1 cellular context compared by ENCODE assay signal in genomic region chr18:35730738-35731370, GRCh38.
TF ChIP-seq lines count a peak whose summit lies in the region.

No MANE protein-coding gene starts in this region.

TF ChIP-seq in K562, 482 proteins besides CTCF, POLR2A, EP300 and RAD21 (continued from another document and continues in another):
- TF ChIP-seq ARID3A (IDR thresholded peaks at IDR 0.05; ENCODE audit: borderline replicate concordance, low read depth, low read length) (no peak), SFPQ (IDR thresholded peaks at IDR 0.05; ENCODE audit: low read depth, low read length) (no peak), KDM4B (IDR thresholded peaks at IDR 0.05; ENCODE audit: borderline replicate concordance in 2 of 2, low read depth in 1 of 2) (no peak), MYC (IDR thresholded peaks at IDR 0.05; ENCODE audit: low read depth, low read length) (no peak), MYC (CRISPR knock-in tag; IDR thresholded peaks at IDR 0.05; ENCODE audit: borderline replicate concordance, low read depth) (no peak), CREB3 (tag; conservative IDR thresholded peaks at IDR 0.05; ENCODE audit: low read depth) (peak; percentile 94), ZBTB40 (IDR thresholded peaks at IDR 0.05) (no peak), ZBTB40 (CRISPR knock-in tag; IDR thresholded peaks at IDR 0.05) (no peak), KLF13 (tag; IDR thresholded peaks at IDR 0.05; ENCODE audit: borderline replicate concordance, low read depth) (0 out of 2 replicates have a peak, but pooled peaks have one; percentile 11), ZNF75A (CRISPR knock-in tag; IDR thresholded peaks at IDR 0.05) (no peak), MXI1 (IDR thresholded peaks at IDR 0.05; ENCODE audit: low read depth, low read length) (no peak), NCOR1 (IDR thresholded peaks at IDR 0.05) (peak; percentile 24; the same call in 1 of the 2 replicates), POLR2AphosphoS5 (IDR thresholded peaks at IDR 0.05; ENCODE audit: control insufficient read depth, insufficient read depth, low read depth, low read length) (no peak), RFX1 (IDR thresholded peaks at IDR 0.05) (no peak), ZNF24 (IDR thresholded peaks at IDR 0.05) (no peak), KAT7 (CRISPR knock-in tag; IDR thresholded peaks at IDR 0.05; ENCODE audit: borderline replicate concordance) (no peak), SIX5 (IDR thresholded peaks at IDR 0.05; ENCODE audit: borderline replicate concordance in 1 of 2, insufficient read depth in 1 of 2, low read depth in 1 of 2, low read length in 2 of 2) (no peak), ZNF395 (CRISPR knock-in tag; IDR thresholded peaks at IDR 0.05) (peak; percentile 59; the same call in 1 of the 2 replicates), DDX20 (tag; IDR thresholded peaks at IDR 0.05; ENCODE audit: low read depth) (0 out of 2 replicates have a peak, but pooled peaks have one; percentile 66), PYGO2 (tag; IDR thresholded peaks at IDR 0.05) (0 out of 2 replicates have a peak, but pooled peaks have one; percentile 19), CTBP1 (IDR thresholded peaks at IDR 0.05; ENCODE audit: borderline replicate concordance) (peak; percentile 35; the same call in 1 of the 2 replicates), NR4A1 (CRISPR knock-in tag; IDR thresholded peaks at IDR 0.05) (no peak), NR4A1 (tag; IDR thresholded peaks at IDR 0.05) (peak; percentile 96), ZNF165 (CRISPR knock-in tag; IDR thresholded peaks at IDR 0.05; ENCODE audit: borderline replicate concordance) (no peak), ZBTB17 (CRISPR knock-in tag; IDR thresholded peaks at IDR 0.05) (peak; percentile 73), CBFA2T2 (conservative IDR thresholded peaks at IDR 0.05) (peak; percentile 32), USF1 (CRISPR knock-in tag; IDR thresholded peaks at IDR 0.05) (no peak), MLX (CRISPR knock-in tag; conservative IDR thresholded peaks at IDR 0.05) (no peak), ZNF584 (CRISPR knock-in tag; IDR thresholded peaks at IDR 0.05; ENCODE audit: low read depth) (peak; percentile 79; the same call in 1 of the 2 replicates), CBX5 (IDR thresholded peaks at IDR 0.05; ENCODE audit: borderline replicate concordance, low read depth) (no peak), ZNF830 (CRISPR knock-in tag; IDR thresholded peaks at IDR 0.05) (no peak), GATA2 (CRISPR knock-in tag; IDR thresholded peaks at IDR 0.05) (no peak), CBX1 (IDR thresholded peaks at IDR 0.05; ENCODE audit: low read depth) (no peak), NELFE (IDR thresholded peaks at IDR 0.05; ENCODE audit: insufficient read depth, insufficient read length) (no peak), FOXK1 (CRISPR knock-in tag; IDR thresholded peaks at IDR 0.05; ENCODE audit: borderline replicate concordance) (no peak), PHF20 (IDR thresholded peaks at IDR 0.05; ENCODE audit: partially characterized antibody) (no peak), CEBPB (tag; IDR thresholded peaks at IDR 0.05) (no peak), EP400 (IDR thresholded peaks at IDR 0.05) (no peak), FOXJ2 (tag; IDR thresholded peaks at IDR 0.05) (no peak), KDM5B (IDR thresholded peaks at IDR 0.05; ENCODE audit: insufficient replicate concordance, low read depth, low read length) (peak; percentile 42), EGR1 (conservative IDR thresholded peaks at IDR 0.05) (peak; percentile 22; the same call in 1 of the 2 replicates), CREB1 (IDR thresholded peaks at IDR 0.05) (no peak), CREB1 (CRISPR knock-in tag; IDR thresholded peaks at IDR 0.05) (no peak), CHD4 (IDR thresholded peaks at IDR 0.05; ENCODE audit: insufficient read depth, insufficient replicate concordance, low read depth, low read length, poor library complexity, severe bottlenecking) (no peak), ZNF589 (CRISPR knock-in tag; IDR thresholded peaks at IDR 0.05; ENCODE audit: low read depth) (peak; percentile 44; the same call in 1 of the 2 replicates), ZNF507 (tag; conservative IDR thresholded peaks at IDR 0.05) (no peak), RNF2 (IDR thresholded peaks at IDR 0.05) (no peak), FOSL1 (tag; conservative IDR thresholded peaks at IDR 0.05) (peak; percentile 53), FOXA1 (IDR thresholded peaks at IDR 0.05; ENCODE audit: borderline replicate concordance) (no peak), HDAC3 (IDR thresholded peaks at IDR 0.05; ENCODE audit: borderline replicate concordance, partially characterized antibody) (no peak), KDM2B (CRISPR knock-in tag; IDR thresholded peaks at IDR 0.05) (no peak), CBFA2T3 (IDR thresholded peaks at IDR 0.05) (peak; percentile 59), SAFB (IDR thresholded peaks at IDR 0.05; ENCODE audit: borderline replicate concordance, low read depth, low read length) (no peak), DMBX1 (CRISPR knock-in tag; IDR thresholded peaks at IDR 0.05; ENCODE audit: borderline replicate concordance) (peak; percentile 91), POLR2AphosphoS2 (IDR thresholded peaks at IDR 0.05; ENCODE audit: low read length) (no peak)
